10 cellular contexts compared by ENCODE assay signal in genomic region chr11:46553746-46554204, GRCh38. TPM values are rescaled to one million over a fixed set of nuclear protein-coding genes. Genes with fewer than 3 reads are reported as not detected.
DNase-seq lines count a peak whose midpoint lies in the region; ATAC-seq, FAIRE-seq and TF ChIP-seq lines count a peak whose summit lies in the region.
"Had no signal": no experiment of that assay in that cellular context is flagged by ENCODE, and none has a peak within 500 bp of the region (broad histone marks: within the 10 kb centered on the region; RNA-seq: fewer than 3 reads in every experiment).

No MANE protein-coding gene starts in this region.

- H3K9me3 Mint-ChIP-seq in activated naive CD8-positive, alpha-beta T cell treated with anti-CD3 and anti-CD28 coated beads for 36 hours = no peaks in the 10 kb centered on the region
- H3K9me3 Mint-ChIP-seq: activated naive CD8-positive, alpha-beta T cell treated with anti-CD3 and anti-CD28 coated beads, Interleukin-2, amount 10 ng/mL, durations not matched to agents 7 days and 5 days; stimulated activated naive CD8-positive, alpha-beta T cell treated with anti-CD3 and anti-CD28 coated beads, Interleukin-15, Interleukin-2, amounts not matched to agents 100 ng/mL and 50 ng/mL, for 24 hours had no signal

- no peak for TF ChIP-seq POLR2A in adrenal gland (IDR thresholded peaks at IDR 0.05)

- peaks cover 2% of the 10 kb centered on the region for H3K36me3 Mint-ChIP-seq in activated naive CD8-positive, alpha-beta T cell treated with anti-CD3 and anti-CD28 coated beads for 36 hours

- intact Hi-C loops in adrenal gland (cut with DNase I) = no loop called here

- H3K27ac Mint-ChIP-seq in activated naive CD8-positive, alpha-beta T cell treated with anti-CD3 and anti-CD28 coated beads for 36 hours = no peak overlapping the region
- H3K27ac Mint-ChIP-seq: activated naive CD8-positive, alpha-beta T cell treated with anti-CD3 and anti-CD28 coated beads, Interleukin-2, amount 10 ng/mL, durations not matched to agents 7 days and 5 days; stimulated activated naive CD8-positive, alpha-beta T cell treated with anti-CD3 and anti-CD28 coated beads, Interleukin-15, Interleukin-2, amounts not matched to agents 100 ng/mL and 50 ng/mL, for 24 hours had no signal

- 0 to 10% (median 6%) methylated on average over 1 of the region's 1 CpG for WGBS in adrenal gland, 4 donors

- ATAC-seq in GM21825 (IDR thresholded peaks at IDR 0.05; ENCODE audit: unreplicated experiment) (no peak), HG02763 (IDR thresholded peaks at IDR 0.05; ENCODE audit: unreplicated experiment) (no peak), GM19467 (IDR thresholded peaks at IDR 0.05; ENCODE audit: unreplicated experiment) (no peak)

- H3K36me3 ChIP-seq in adrenal gland (replicated peaks in 1 of 2) = no peaks in the 10 kb centered on the region

- H3K27me3 ChIP-seq in adrenal gland = no peaks in the 10 kb centered on the region

- H3K4me1 Mint-ChIP-seq in activated naive CD8-positive, alpha-beta T cell treated with anti-CD3 and anti-CD28 coated beads for 36 hours = peaks cover 37% of the 10 kb centered on the region

- H3K4me1 ChIP-seq in adrenal gland (replicated peaks in 1 of 2) = peaks cover 29 to 37% of the 10 kb centered on the region in 2 donors

- DNase-seq in HTR-8/SVneo (ENCODE audit: insufficient read length, low spot score) (peak; percentile 39), adrenal gland (no peak), kidney tubule cell (ENCODE audit: low spot score) (peak; percentile 79), substantia nigra (lab: John Stamatoyannopoulos, UW) (no peak)
- no peak for DNase-seq in activated naive CD8-positive, alpha-beta T cell treated with anti-CD3 and anti-CD28 coated beads for 36 hours
- DNase-seq: activated naive CD8-positive, alpha-beta T cell treated with anti-CD3 and anti-CD28 coated beads, Interleukin-2, amount 10 ng/mL, durations not matched to agents 7 days and 5 days had no signal

- H3K4me3 ChIP-seq in adrenal gland = peak overlapping the region in 1 of 4 donors; percentile 8

- H3K4me3 Mint-ChIP-seq in activated naive CD8-positive, alpha-beta T cell treated with anti-CD3 and anti-CD28 coated beads for 36 hours = no peak overlapping the region
- H3K4me3 Mint-ChIP-seq: stimulated activated naive CD8-positive, alpha-beta T cell treated with anti-CD3 and anti-CD28 coated beads, Interleukin-15, Interleukin-2, amounts not matched to agents 100 ng/mL and 50 ng/mL, for 24 hours had no signal

- H3K27me3 Mint-ChIP-seq in activated naive CD8-positive, alpha-beta T cell treated with anti-CD3 and anti-CD28 coated beads for 36 hours = no peaks in the 10 kb centered on the region
- H3K27me3 Mint-ChIP-seq: stimulated activated naive CD8-positive, alpha-beta T cell treated with anti-CD3 and anti-CD28 coated beads, Interleukin-15, Interleukin-2, amounts not matched to agents 100 ng/mL and 50 ng/mL, for 24 hours had no signal

- FAIRE-seq in HTR-8/SVneo (lab: Jason Lieb, UNC) = no peak

- H3K27ac ChIP-seq in adrenal gland (peak overlapping the region; percentile 35 to 85 (median 59)), substantia nigra (ENCODE audit: low read depth, low read length, poor library complexity, severe bottlenecking) (peak overlapping the region; percentile 30)

- no peak for TF ChIP-seq CTCF in adrenal gland (IDR thresholded peaks at IDR 0.05)

- H3K9me3 ChIP-seq in adrenal gland (replicated peaks in 1 of 3) = no peaks in the 10 kb centered on the region

RNA-seq across cellular contexts. Expression of gene AMBRA1, which starts 40.0 kb away (rescaled TPM):
- 10 to 100 TPM; 40.4 to 73.3 (median 59.7) TPM for total RNA-seq in adrenal gland
- 10 to 100 TPM; 16.2 to 22.8 (median 17.7) TPM for polyA plus RNA-seq in adrenal gland
- 10 to 100 TPM; 24.6 to 27.2 TPM for total RNA-seq in activated naive CD8-positive, alpha-beta T cell treated with anti-CD3 and anti-CD28 coated beads for 36 hours

Comparison
In these comparisons a context has a peak if more than half of its experiments do, and no peak if none do; other contexts are left out.
1. DNase-seq: peak in HTR-8/SVneo (single experiment) and kidney tubule cell (single experiment); none in adrenal gland (0 of 7), substantia nigra (0 of 49) and activated naive CD8-positive, alpha-beta T cell treated with anti-CD3 and anti-CD28 coated beads for 36 hours (single experiment).